Comparison of ENCODE assay signal across 12 cellular contexts in the genomic region with DNA sequence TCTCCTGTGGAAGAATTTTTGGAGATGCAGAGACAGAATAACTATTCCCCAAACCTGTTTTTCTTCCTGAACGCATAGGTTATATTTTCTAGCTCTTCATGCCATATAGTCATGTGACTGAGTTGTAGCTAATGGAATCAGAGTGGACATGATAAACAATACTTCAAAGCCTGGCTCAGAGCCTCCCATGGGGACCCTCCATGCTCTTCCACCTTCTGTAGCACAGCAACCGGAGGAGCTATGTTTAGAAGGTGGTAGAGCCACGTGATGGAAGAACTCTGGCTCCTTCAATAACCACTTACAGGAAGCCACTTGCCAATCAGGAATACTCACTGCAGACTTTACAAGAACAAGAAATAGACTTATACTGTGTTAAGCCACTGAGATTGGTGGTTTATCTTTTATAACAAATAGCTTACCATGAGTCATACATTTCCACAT. TPM values are rescaled to one million over a fixed set of nuclear protein-coding genes. Genes with fewer than 3 reads are reported as not detected.
DNase-seq lines count a peak whose midpoint lies in the region; ATAC-seq and TF ChIP-seq lines count a peak whose summit lies in the region.
"Had no signal": no experiment of that assay in that cellular context is flagged by ENCODE, and none has a peak within 500 bp of the region (broad histone marks: within the 10 kb centered on the region; RNA-seq: fewer than 3 reads in every experiment).

No MANE protein-coding gene starts in this region.

- peak overlapping the region; percentile 76 for H3K27ac Mint-ChIP-seq in stimulated activated naive CD8-positive, alpha-beta T cell treated with anti-CD3 and anti-CD28 coated beads, Interleukin-15, Interleukin-2, amounts not matched to agents 100 ng/mL and 50 ng/mL, for 24 hours
- H3K27ac Mint-ChIP-seq in stimulated activated naive CD8-positive, alpha-beta T cell treated with anti-CD3 and anti-CD28 coated beads, Interleukin-15, amount 100 ng/mL, for 72 hours, result peak overlapping the region in 1 of 2 donors; percentile 79
- no peak overlapping the region for H3K27ac Mint-ChIP-seq in mesothelial cell of epicardium
- H3K27ac Mint-ChIP-seq in activated naive CD4-positive, alpha-beta T cell treated with anti-CD3 and anti-CD28 coated beads, Interleukin-2, amount 10 ng/mL, durations not matched to agents 7 days and 5 days, result no peak overlapping the region
- H3K27ac Mint-ChIP-seq: stimulated activated effector memory CD8-positive, alpha-beta T cell treated with anti-CD3 and anti-CD28 coated beads, Interleukin-12 subunit alpha, Interleukin-12 subunit beta, amount 100 ng/mL, for 72 hours had no signal

- CTCF ChIA-PET in activated naive CD4-positive, alpha-beta T cell treated with anti-CD3 and anti-CD28 coated beads, Interleukin-2, amount 10 ng/mL, durations not matched to agents 7 days and 5 days (lab: Charles Lee), result no interaction called here

- H3K9me3 Mint-ChIP-seq in stimulated activated naive CD8-positive, alpha-beta T cell treated with anti-CD3 and anti-CD28 coated beads, Interleukin-15, Interleukin-2, amounts not matched to agents 100 ng/mL and 50 ng/mL, for 24 hours, result no peaks in the 10 kb centered on the region
- no peaks in the 10 kb centered on the region for H3K9me3 Mint-ChIP-seq in stimulated activated naive CD8-positive, alpha-beta T cell treated with anti-CD3 and anti-CD28 coated beads, Interleukin-15, amount 100 ng/mL, for 72 hours
- H3K9me3 Mint-ChIP-seq in mesothelial cell of epicardium, result no peaks in the 10 kb centered on the region
- no peaks in the 10 kb centered on the region for H3K9me3 Mint-ChIP-seq in activated naive CD4-positive, alpha-beta T cell treated with anti-CD3 and anti-CD28 coated beads, Interleukin-2, amount 10 ng/mL, durations not matched to agents 7 days and 5 days
- H3K9me3 Mint-ChIP-seq: stimulated activated effector memory CD8-positive, alpha-beta T cell treated with anti-CD3 and anti-CD28 coated beads, Interleukin-12 subunit alpha, Interleukin-12 subunit beta, amount 100 ng/mL, for 72 hours had no signal

- in situ Hi-C loops in SK-MEL-5 (cut with HindIII; ENCODE audit: low pct_unique_long_range_greater_than_20kb, low sequenced_read_pairs), result no loop called here

- no peak for ATAC-seq in stimulated activated naive CD8-positive, alpha-beta T cell treated with anti-CD3 and anti-CD28 coated beads, Interleukin-15, amount 100 ng/mL, for 72 hours
- ATAC-seq in GM18867 (IDR thresholded peaks at IDR 0.05; ENCODE audit: unreplicated experiment), result no peak
- ATAC-seq: activated T-cell treated with anti-CD3 and anti-CD28 coated beads, Interleukin-2, amount 50 U/mL, for 4 hours; stimulated activated effector memory CD8-positive, alpha-beta T cell treated with anti-CD3 and anti-CD28 coated beads, Interleukin-12 subunit alpha, Interleukin-12 subunit beta, amount 100 ng/mL, for 72 hours had no signal

- peaks cover 49% of the 10 kb centered on the region for H3K36me3 Mint-ChIP-seq in stimulated activated naive CD8-positive, alpha-beta T cell treated with anti-CD3 and anti-CD28 coated beads, Interleukin-15, Interleukin-2, amounts not matched to agents 100 ng/mL and 50 ng/mL, for 24 hours (ENCODE audit: low read depth)
- peaks cover 23% of the 10 kb centered on the region for H3K36me3 Mint-ChIP-seq in mesothelial cell of epicardium
- peaks cover 11% of the 10 kb centered on the region for H3K36me3 Mint-ChIP-seq in activated naive CD4-positive, alpha-beta T cell treated with anti-CD3 and anti-CD28 coated beads, Interleukin-2, amount 10 ng/mL, durations not matched to agents 7 days and 5 days

- H3K27me3 Mint-ChIP-seq in stimulated activated naive CD8-positive, alpha-beta T cell treated with anti-CD3 and anti-CD28 coated beads, Interleukin-15, Interleukin-2, amounts not matched to agents 100 ng/mL and 50 ng/mL, for 24 hours, result no peaks in the 10 kb centered on the region
- H3K27me3 Mint-ChIP-seq in stimulated activated naive CD8-positive, alpha-beta T cell treated with anti-CD3 and anti-CD28 coated beads, Interleukin-15, amount 100 ng/mL, for 72 hours, result no peaks in the 10 kb centered on the region
- H3K27me3 Mint-ChIP-seq in mesothelial cell of epicardium (ENCODE audit: low read depth), result no peaks in the 10 kb centered on the region
- no peaks in the 10 kb centered on the region for H3K27me3 Mint-ChIP-seq in activated naive CD4-positive, alpha-beta T cell treated with anti-CD3 and anti-CD28 coated beads, Interleukin-2, amount 10 ng/mL, durations not matched to agents 7 days and 5 days

- TF ChIP-seq CTCF in fibroblast of villous mesenchyme (IDR thresholded peaks at IDR 0.05; ENCODE audit: insufficient read depth, low read depth, low read length), result no peak
- TF ChIP-seq CTCF in mesothelial cell of epicardium (IDR thresholded peaks at IDR 0.05; ENCODE audit: unreplicated experiment), result no peak

- H3K4me3 ChIP-seq in fibroblast of villous mesenchyme (ENCODE audit: low read depth, low read length), result no peak overlapping the region

- H3K4me1 Mint-ChIP-seq in stimulated activated naive CD8-positive, alpha-beta T cell treated with anti-CD3 and anti-CD28 coated beads, Interleukin-15, Interleukin-2, amounts not matched to agents 100 ng/mL and 50 ng/mL, for 24 hours (ENCODE audit: low read depth), result peaks cover 3% of the 10 kb centered on the region
- H3K4me1 Mint-ChIP-seq in stimulated activated naive CD8-positive, alpha-beta T cell treated with anti-CD3 and anti-CD28 coated beads, Interleukin-15, amount 100 ng/mL, for 72 hours, result no peaks in the 10 kb centered on the region
- H3K4me1 Mint-ChIP-seq in mesothelial cell of epicardium, result peaks cover 22% of the 10 kb centered on the region
- no peaks in the 10 kb centered on the region for H3K4me1 Mint-ChIP-seq in activated naive CD4-positive, alpha-beta T cell treated with anti-CD3 and anti-CD28 coated beads, Interleukin-2, amount 10 ng/mL, durations not matched to agents 7 days and 5 days
- H3K4me1 Mint-ChIP-seq: stimulated activated effector memory CD8-positive, alpha-beta T cell treated with anti-CD3 and anti-CD28 coated beads, Interleukin-12 subunit alpha, Interleukin-12 subunit beta, amount 100 ng/mL, for 72 hours had no signal

- DNase-seq in stimulated activated naive CD8-positive, alpha-beta T cell treated with anti-CD3 and anti-CD28 coated beads, Interleukin-15, amount 100 ng/mL, for 72 hours, result no peak
- peak; percentile 73 for DNase-seq in SK-MEL-5 (ENCODE audit: low read depth, low spot score)
- DNase-seq in fibroblast of villous mesenchyme (ENCODE audit: low read depth), result peak; percentile 69
- no peak for DNase-seq in mesothelial cell of epicardium (ENCODE audit: low spot score in 2 of 2, unreplicated experiment in 2 of 2)
- DNase-seq in NCI-H774 (lab: John Stamatoyannopoulos, UW), result no peak
- DNase-seq in activated naive CD4-positive, alpha-beta T cell treated with anti-CD3 and anti-CD28 coated beads, Interleukin-2, amount 10 ng/mL, durations not matched to agents 7 days and 5 days, result no peak
- DNase-seq: activated CD4-positive, CD25-positive, alpha-beta regulatory T cell treated with anti-CD3 and anti-CD28 coated beads, Interleukin-2, amount 50 U/mL, for 72 hours; activated T-cell treated with anti-CD3 and anti-CD28 coated beads, Interleukin-2, amount 50 U/mL, for 4 hours; NCI-H1105 had no signal

- H3K4me3 Mint-ChIP-seq in stimulated activated naive CD8-positive, alpha-beta T cell treated with anti-CD3 and anti-CD28 coated beads, Interleukin-15, Interleukin-2, amounts not matched to agents 100 ng/mL and 50 ng/mL, for 24 hours, result no peak overlapping the region
- no peak overlapping the region for H3K4me3 Mint-ChIP-seq in stimulated activated naive CD8-positive, alpha-beta T cell treated with anti-CD3 and anti-CD28 coated beads, Interleukin-15, amount 100 ng/mL, for 72 hours
- H3K4me3 Mint-ChIP-seq in mesothelial cell of epicardium, result no peak overlapping the region
- H3K4me3 Mint-ChIP-seq in activated naive CD4-positive, alpha-beta T cell treated with anti-CD3 and anti-CD28 coated beads, Interleukin-2, amount 10 ng/mL, durations not matched to agents 7 days and 5 days, result no peak overlapping the region
- H3K4me3 Mint-ChIP-seq: activated T-cell treated with anti-CD3 and anti-CD28 coated beads, Interleukin-2, amount 50 U/mL, for 4 hours; stimulated activated effector memory CD8-positive, alpha-beta T cell treated with anti-CD3 and anti-CD28 coated beads, Interleukin-12 subunit alpha, Interleukin-12 subunit beta, amount 100 ng/mL, for 72 hours had no signal

RNA-seq across cellular contexts. Expression of gene NADK2, which starts 39.2 kb away (rescaled TPM):
- total RNA-seq in SK-MEL-5 (2014; rRNA removed; shearing (Covaris generic)), result 22.5 and 25.8 TPM in 2 replicates
- 18.9 and 28.3 TPM in 2 replicates for polyA plus RNA-seq in SK-MEL-5 (2015; cell fraction: cytosol; rRNA removed)
- 31.2 and 52.1 TPM in 2 replicates for polyA plus RNA-seq in SK-MEL-5 (2015; cell fraction: nucleus; rRNA removed)
- 21.9 and 36.3 TPM in 2 replicates for total RNA-seq in fibroblast of villous mesenchyme
- 39.3 to 41.7 TPM (median 40.2 TPM) in 3 replicates for total RNA-seq in mesothelial cell of epicardium

RNA-seq across cellular contexts. Expression of gene SKP2, which starts 50.6 kb away (rescaled TPM):
- 25.5 and 29.5 TPM in 2 replicates for total RNA-seq in SK-MEL-5 (2014; rRNA removed; shearing (Covaris generic))
- 28.0 and 32.3 TPM in 2 replicates for polyA plus RNA-seq in SK-MEL-5 (2015; cell fraction: cytosol; rRNA removed)
- 44.3 and 51.5 TPM in 2 replicates for polyA plus RNA-seq in SK-MEL-5 (2015; cell fraction: nucleus; rRNA removed)
- total RNA-seq in fibroblast of villous mesenchyme (36.7 and 142 TPM in 2 replicates), mesothelial cell of epicardium (91.5 to 94.3 TPM (median 93.8 TPM) in 3 replicates)

RNA-seq across cellular contexts. Expression of gene LMBRD2, which starts 50.9 kb away (rescaled TPM):
- 13.1 and 14.2 TPM in 2 replicates for total RNA-seq in SK-MEL-5 (2014; rRNA removed; shearing (Covaris generic))
- polyA plus RNA-seq in SK-MEL-5 (2015; cell fraction: cytosol; rRNA removed), result 8.1 and 9.4 TPM in 2 replicates
- polyA plus RNA-seq in SK-MEL-5 (2015; cell fraction: nucleus; rRNA removed), result 23.3 and 30.8 TPM in 2 replicates
- total RNA-seq in fibroblast of villous mesenchyme (12.9 and 23.7 TPM in 2 replicates), mesothelial cell of epicardium (6.3 to 8.3 TPM (median 7.9 TPM) in 3 replicates)

Comparison
In these comparisons a context has a peak if more than half of its experiments do, and no peak if none do; other contexts are left out.
1. DNase-seq: peak in SK-MEL-5 (single experiment) and fibroblast of villous mesenchyme (single experiment); none in stimulated activated naive CD8-positive, alpha-beta T cell treated with anti-CD3 and anti-CD28 coated beads, Interleukin-15, amount 100 ng/mL, for 72 hours (0 of 2), mesothelial cell of epicardium (0 of 2), NCI-H774 (single experiment) and activated naive CD4-positive, alpha-beta T cell treated with anti-CD3 and anti-CD28 coated beads, Interleukin-2, amount 10 ng/mL, durations not matched to agents 7 days and 5 days (single experiment).